ENCODE assay signal across 10 cellular contexts in genomic region chr6:112037783-112038216, GRCh38. TPM values are rescaled to one million over a fixed set of nuclear protein-coding genes. Genes with fewer than 3 reads are reported as not detected.
DNase-seq lines count a peak whose midpoint lies in the region; ATAC-seq and TF ChIP-seq lines count a peak whose summit lies in the region.
"Had no signal": no experiment of that assay in that cellular context is flagged by ENCODE, and none has a peak within 500 bp of the region (broad histone marks: within the 10 kb centered on the region; RNA-seq: fewer than 3 reads in every experiment).

No MANE protein-coding gene starts in this region.

- H3K79me2 ChIP-seq in GM23338 (replicated peaks; ENCODE audit: insufficient read depth): no peaks in the 10 kb centered on the region

- no peak for ATAC-seq in GM23338
- ATAC-seq in HG03457 (IDR thresholded peaks at IDR 0.05; ENCODE audit: unreplicated experiment): no peak
- ATAC-seq in GM19467 (IDR thresholded peaks at IDR 0.05; ENCODE audit: unreplicated experiment): no peak
- no peak for ATAC-seq in HG02973 (IDR thresholded peaks at IDR 0.05; ENCODE audit: unreplicated experiment)

- no peaks in the 10 kb centered on the region for H3K36me3 Mint-ChIP-seq in GM23338 (ENCODE audit: low read depth)
- H3K36me3 Mint-ChIP-seq: type B pancreatic cell had no signal

- H3K4me1 Mint-ChIP-seq in GM23338: peaks cover 27% of the 10 kb centered on the region

- H3K9me3 ChIP-seq in skeletal muscle tissue (ENCODE audit: control insufficient read depth in 3 of 3, low read length in 3 of 3): no peaks in the 10 kb centered on the region

- no peak overlapping the region for H3K4me2 ChIP-seq in GM23338

- TF ChIP-seq CTCF in GM23338 (conservative IDR thresholded peaks at IDR 0.05; ENCODE audit: low read depth in 2 of 2): no peak

- no peak overlapping the region for H3K4me3 ChIP-seq in GM23338
- peak overlapping the region in 1 of 3 donors; percentile 32 for H3K4me3 ChIP-seq in skeletal muscle tissue (ENCODE audit: low read length in 3 of 3)
- H3K4me3 ChIP-seq: SK-N-MC had no signal

- H3K27ac Mint-ChIP-seq in GM23338: no peak overlapping the region
- H3K27ac Mint-ChIP-seq: type B pancreatic cell had no signal

- H3K27ac ChIP-seq in GM23338 (ENCODE audit: low read depth): no peak overlapping the region
- H3K27ac ChIP-seq in skeletal muscle tissue (ENCODE audit: low read depth, low read length): peak overlapping the region; percentile 70
- H3K27ac ChIP-seq: SK-N-MC had no signal

- no peak overlapping the region for H3K4me3 Mint-ChIP-seq in GM23338
- H3K4me3 Mint-ChIP-seq: type B pancreatic cell had no signal

- DNase-seq in GM23338 (ENCODE audit: low spot score): no peak
- peak; percentile 46 for DNase-seq in UCSD-AML1 (lab: John Stamatoyannopoulos, UW; ENCODE audit: unreplicated experiment)
- DNase-seq in head of caudate nucleus: peak in 41 of 42 donors; percentile 19 to 88 (median 56)
- no peak for DNase-seq in cerebellar nuclear complex (lab: John Stamatoyannopoulos, UW)

- H3K27me3 ChIP-seq in GM23338 (ENCODE audit: insufficient read depth) (no peaks in the 10 kb centered on the region), skeletal muscle tissue (ENCODE audit: control insufficient read depth in 3 of 3, insufficient read depth in 3 of 3, low read length in 3 of 3) (no peaks in the 10 kb centered on the region)

- H3K4me1 ChIP-seq in GM23338 (ENCODE audit: insufficient read depth) (peaks cover 6% of the 10 kb centered on the region; the same call in 1 of the 2 replicates), skeletal muscle tissue (ENCODE audit: control insufficient read depth in 3 of 3, insufficient read depth in 3 of 3, low read length in 3 of 3) (peaks cover 10 to 19% (median 14%) of the 10 kb centered on the region in 3 donors)

- no peaks in the 10 kb centered on the region for H4K20me1 ChIP-seq in GM23338 (replicated peaks; ENCODE audit: insufficient read depth)

- peaks cover 3% of the 10 kb centered on the region; the same call in 1 of the 2 replicates for H3K9me2 ChIP-seq in GM23338 (ENCODE audit: insufficient read depth)

- H3K36me3 ChIP-seq in GM23338 (ENCODE audit: insufficient read depth): no peaks in the 10 kb centered on the region
- H3K36me3 ChIP-seq in skeletal muscle tissue (ENCODE audit: control insufficient read depth in 3 of 3, insufficient read depth in 3 of 3, low read length in 3 of 3): no peaks in the 10 kb centered on the region

- no peaks in the 10 kb centered on the region for H3K9me3 Mint-ChIP-seq in GM23338
- H3K9me3 Mint-ChIP-seq: type B pancreatic cell had no signal

- H3F3A ChIP-seq in GM23338 (replicated peaks; ENCODE audit: low read depth): no peaks in the 10 kb centered on the region

- peak overlapping the region; percentile 56; the same call in 1 of the 2 replicates for H2AFZ ChIP-seq in GM23338

- H3K9ac ChIP-seq in skeletal muscle tissue (ENCODE audit: low read depth in 1 of 3, low read length in 3 of 3): peak overlapping the region in 1 of 3 donors; percentile 51

- H3K27me3 Mint-ChIP-seq in GM23338 (ENCODE audit: insufficient read depth, low read depth, poor library complexity): peaks cover 3% of the 10 kb centered on the region

- intact Hi-C loops in head of caudate nucleus (cut with DNase I): no loop called here

TF ChIP-seq in GM23338, 12 proteins besides CTCF, POLR2A, EP300 and RAD21 (continues in another document):
- no peak for TF ChIP-seq EZH2phosphoT487 (IDR thresholded peaks at IDR 0.05; ENCODE audit: unreplicated experiment)
- TF ChIP-seq CREB1 (CRISPR knock-in tag; IDR thresholded peaks at IDR 0.05; ENCODE audit: low read depth): no peak
- no peak for TF ChIP-seq ZNF462 (CRISPR knock-in tag; IDR thresholded peaks at IDR 0.05)
- no peak for TF ChIP-seq EZH2 (IDR thresholded peaks at IDR 0.05; ENCODE audit: low read depth, unreplicated experiment)
- no peak for TF ChIP-seq ZNF114 (CRISPR knock-in tag; IDR thresholded peaks at IDR 0.05)

RNA-seq across cellular contexts. Expression of gene CCN6, which starts 16.1 kb away (rescaled TPM):
- not detected in 2 replicates for total RNA-seq in GM23338 (2014; rRNA removed; shearing (Covaris generic))
- 0.65 and 0.73 TPM in 2 replicates for polyA plus RNA-seq in GM23338 (2016; fragmentation: Nextera tagmentation; extraction: Ambion mirVana)
- total RNA-seq in skeletal muscle tissue: not detected

RNA-seq across cellular contexts. Expression of gene TUBE1, which starts 49.5 kb away (rescaled TPM):
- total RNA-seq in GM23338 (2014; rRNA removed; shearing (Covaris generic)): 24.7 and 27.7 TPM in 2 replicates
- 24.2 and 26.3 TPM in 2 replicates for polyA plus RNA-seq in GM23338 (2016; fragmentation: Nextera tagmentation; extraction: Ambion mirVana)
- 20.9 TPM for total RNA-seq in skeletal muscle tissue

RNA-seq across cellular contexts. Expression of gene FAM229B, which starts 49.6 kb away (rescaled TPM):
- total RNA-seq in GM23338 (2014; rRNA removed; shearing (Covaris generic)): 4.4 and 4.7 TPM in 2 replicates
- 26.3 and 32.9 TPM in 2 replicates for polyA plus RNA-seq in GM23338 (2016; fragmentation: Nextera tagmentation; extraction: Ambion mirVana)
- 6.3 TPM for total RNA-seq in skeletal muscle tissue

Comparison
In these comparisons a context has a peak if more than half of its experiments do, and no peak if none do; other contexts are left out.
1. DNase-seq: peak in UCSD-AML1 (single experiment) and head of caudate nucleus (41 of 42); none in GM23338 (single experiment) and cerebellar nuclear complex (0 of 2).